Comparison of ENCODE assay signal across 7 cellular contexts in the genomic region with DNA sequence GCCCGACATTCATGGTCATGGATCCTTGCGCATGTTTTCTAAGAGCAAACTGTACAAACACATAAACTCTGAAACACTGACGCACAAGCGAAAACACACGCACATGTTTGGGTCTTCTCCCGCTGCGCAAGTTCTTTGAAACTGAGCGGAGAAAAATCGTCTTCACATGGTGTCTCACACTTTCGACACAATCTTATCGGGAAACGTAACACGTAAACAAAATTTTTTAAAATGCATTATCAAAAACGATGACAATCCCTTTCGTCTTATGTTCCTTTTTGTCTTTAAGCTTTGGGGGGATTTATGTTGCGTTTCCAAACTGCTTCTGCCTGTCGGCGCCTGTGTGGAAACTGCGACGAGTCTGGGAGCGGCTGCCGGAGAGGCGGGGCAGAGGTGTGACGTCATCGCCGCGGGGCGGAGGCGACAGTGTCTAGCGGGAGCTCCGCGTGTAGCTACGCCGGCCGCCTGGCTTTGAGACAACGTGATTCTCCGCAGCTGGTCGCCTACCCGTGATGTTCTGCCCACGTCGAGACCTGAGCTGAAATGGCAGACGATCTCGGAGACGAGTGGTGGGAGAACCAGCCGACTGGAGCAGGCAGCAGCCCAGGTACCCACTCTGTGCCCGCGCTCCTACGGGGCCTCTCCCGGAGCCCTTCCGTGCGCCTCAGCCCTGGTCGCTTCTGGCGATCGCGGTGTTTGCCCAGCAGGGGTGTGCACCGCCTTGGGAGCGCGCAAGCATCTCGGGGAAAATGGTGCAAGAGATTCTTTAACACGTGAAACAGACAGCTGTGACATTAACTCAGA. TPM values are rescaled to one million over a fixed set of nuclear protein-coding genes. Genes with fewer than 3 reads are reported as not detected.
DNase-seq lines count a peak whose midpoint lies in the region; ATAC-seq and TF ChIP-seq lines count a peak whose summit lies in the region.

CMSS1 (plus strand) TSS at position 426 of the 804 bp plus-strand sequence.

- peak within 1 kb of the TSS; percentile 82 for H2AFZ ChIP-seq in hepatocyte

- under 1% methylated on average over 60 of the region's 60 CpGs for WGBS in hepatocyte (ENCODE audit: low lambda C conversion rate, missing lambda C conversion rate)

- H3K27me3 ChIP-seq in hepatocyte: no peaks in the 10 kb centered on the region

- TF ChIP-seq CTCF in hepatocyte (IDR thresholded peaks at IDR 0.05; ENCODE audit: poor library complexity): peak; percentile 23

- H3K9me2 ChIP-seq in hepatocyte (replicated peaks; ENCODE audit: insufficient read depth): no peaks in the 10 kb centered on the region

- peaks cover 27% of the 10 kb centered on the region for H3K79me2 ChIP-seq in hepatocyte

- H3K36me3 ChIP-seq in hepatocyte (replicated peaks; ENCODE audit: insufficient read depth, low read depth): no peaks in the 10 kb centered on the region

- H3K9me3 ChIP-seq in hepatocyte (ENCODE audit: low read depth): no peaks in the 10 kb centered on the region

- H3K4me3 ChIP-seq in hepatocyte: peak within 1 kb of the TSS; percentile 73

- H3K4me2 ChIP-seq in hepatocyte: peak within 1 kb of the TSS; percentile 85

- H4K20me1 ChIP-seq in hepatocyte (ENCODE audit: insufficient read depth, poor library complexity, severe bottlenecking): no peaks in the 10 kb centered on the region

- peaks cover 9% of the 10 kb centered on the region for H3K4me1 ChIP-seq in hepatocyte (ENCODE audit: insufficient read depth)

- ATAC-seq in GM18508 (IDR thresholded peaks at IDR 0.05; ENCODE audit: insufficient read depth, unreplicated experiment): peak; percentile 92
- ATAC-seq in HG03025 (IDR thresholded peaks at IDR 0.05; ENCODE audit: low FRiP score, unreplicated experiment): peak; percentile 99

- peak within 1 kb of the TSS; percentile 95 for H3K27ac ChIP-seq in hepatocyte

- DNase-seq in NCI-H2081 (lab: John Stamatoyannopoulos, UW) (peak; percentile 90 to 93), T1000 (lab: John Stamatoyannopoulos, UW) (peak; percentile 84), astrocyte of the hippocampus (ENCODE audit: low read depth, low spot score) (peak; percentile 97), hepatocyte (ENCODE audit: low spot score) (peak; percentile 97), retina (peak; percentile 99)

RNA-seq across cellular contexts. Expression of gene CMSS1, which starts in this region (rescaled TPM):
- 6.9 and 11.8 TPM in 2 replicates for total RNA-seq in hepatocyte
- 17.0 and 19.2 TPM in 2 replicates for polyA plus RNA-seq in hepatocyte

Comparison
In these comparisons a context has a peak if more than half of its experiments do, and no peak if none do; other contexts are left out.
1. Peak in every context shown above with its lines: DNase-seq, ATAC-seq, H3K4me3 ChIP-seq and H3K27ac ChIP-seq.